ENCODE assay signal across 8 cellular contexts in genomic region chr3:108221403-108221802, GRCh38. TPM values are rescaled to one million over a fixed set of nuclear protein-coding genes. Genes with fewer than 3 reads are reported as not detected.
A peak's percentile ranks its signal among the peaks of the same experiment; 100 is the strongest.
DNase-seq lines count a peak whose midpoint lies in the region; ATAC-seq and TF ChIP-seq lines count a peak whose summit lies in the region.

No MANE protein-coding gene starts in this region.

- no peaks in the 10 kb centered on the region for H3K9me2 ChIP-seq in OCI-LY7 (ENCODE audit: insufficient read depth, low read length)

- no peak for ATAC-seq in GM21367 (IDR thresholded peaks at IDR 0.05; ENCODE audit: unreplicated experiment)

- TF ChIP-seq CTCF in OCI-LY7 (conservative IDR thresholded peaks at IDR 0.05; ENCODE audit: low read length) (no peak), parathyroid adenoma (IDR thresholded peaks at IDR 0.05) (no peak), GM10248 (IDR thresholded peaks at IDR 0.05; ENCODE audit: control extremely low read depth, extremely low read depth, low read depth, missing control alignments) (no peak)

- H3K9me3 ChIP-seq in OCI-LY7 (ENCODE audit: low read length) (no peaks in the 10 kb centered on the region), parathyroid adenoma (ENCODE audit: control insufficient read depth, low read length) (no peaks in the 10 kb centered on the region)

- POLR2A ChIA-PET in OCI-LY7 (lab: Charles Lee) = interaction anchor here (0.6 to 3.7 kb wide), 4 partner anchors 95 to 253 kb away, joined by 3 to 20 read pairs (median 8); no protein-coding TSS in a partner anchor
- POLR2A ChIA-PET in GM10248 (lab: Yijun Ruan, JAX) = interaction anchor here (0.9 kb wide), 1 partner anchor 97 kb away, joined by 3 read pairs; no protein-coding TSS in a partner anchor

- intact Hi-C loops in OCI-LY7 (cut with micrococcal nuclease; ENCODE audit: unreplicated experiment) = loop anchor here (5.0 kb wide), 3 partner anchors 366 to 984 kb away; partner anchors contain the start of genes BBX, CIP2A and DZIP3

- no peaks in the 10 kb centered on the region for H3K27me3 ChIP-seq in parathyroid adenoma (ENCODE audit: control insufficient read depth, insufficient read depth, low read length)

- H3K4me2 ChIP-seq in OCI-LY7 (ENCODE audit: low read length) (peak overlapping the region; percentile 94), parathyroid adenoma (ENCODE audit: low read length) (peak overlapping the region; percentile 74)

- peak overlapping the region; percentile 55 for H3K27ac ChIP-seq in OCI-LY7 (ENCODE audit: low read depth, low read length, poor library complexity, severe bottlenecking)
- peak overlapping the region; percentile 32 for H3K27ac ChIP-seq in epithelial cell of prostate
- no peak overlapping the region for H3K27ac ChIP-seq in parathyroid adenoma

- no peak overlapping the region for H3K9ac ChIP-seq in parathyroid adenoma

- H3K4me3 ChIP-seq in OCI-LY7 (ENCODE audit: low read depth, low read length, poor library complexity, severe bottlenecking) = peak overlapping the region; percentile 92
- peak overlapping the region; percentile 93 for H3K4me3 ChIP-seq in parathyroid adenoma (ENCODE audit: low read depth, low read length)

- H2AFZ ChIP-seq in OCI-LY7 (ENCODE audit: low read length) (peak overlapping the region; percentile 71; the same call in 1 of the 2 replicates), parathyroid adenoma (peak overlapping the region; percentile 93)

- H4K20me1 ChIP-seq in OCI-LY7 (ENCODE audit: insufficient read depth, low read length) = no peaks in the 10 kb centered on the region

- H3K36me3 ChIP-seq in OCI-LY7 (ENCODE audit: insufficient read depth, low read length) = peaks cover 8% of the 10 kb centered on the region
- H3K36me3 ChIP-seq in parathyroid adenoma (ENCODE audit: control insufficient read depth, insufficient read depth, low read length) = no peaks in the 10 kb centered on the region

- H3K4me1 ChIP-seq in OCI-LY7 (ENCODE audit: insufficient read depth, low read length, poor library complexity, severe bottlenecking) = peaks cover 42% of the 10 kb centered on the region
- peaks cover 9% of the 10 kb centered on the region for H3K4me1 ChIP-seq in parathyroid adenoma

- CTCF ChIA-PET in OCI-LY7 (lab: Charles Lee; ENCODE audit: unreplicated experiment) = no interaction called here
- CTCF ChIA-PET in GM10248 (lab: Yijun Ruan, JAX) = interaction anchor here (0.7 to 2.0 kb wide), 2 partner anchors 17 to 148 kb away, joined by 3 to 6 read pairs; no protein-coding TSS in a partner anchor

- BruUV-seq in OCI-LY7 (replicated peaks; lab: Mats Ljungman, UMichigan) = no TSS peak

- H3K79me2 ChIP-seq in OCI-LY7 (ENCODE audit: insufficient read depth, low read depth, low read length) (peaks cover 38% of the 10 kb centered on the region; the same call in 1 of the 2 replicates), parathyroid adenoma (peaks cover 17% of the 10 kb centered on the region)

- DNase-seq in ELR (ENCODE audit: low read depth) (peak; percentile 4), OCI-LY7 (ENCODE audit: low spot score) (peak; percentile 9), epithelial cell of prostate (ENCODE audit: low read depth, low spot score) (no peak), H4 (ENCODE audit: low spot score) (no peak), NCI-H2196 treated with DMSO at 0.1 percent for 48 hours (lab: John Stamatoyannopoulos, UW; ENCODE audit: unreplicated experiment) (no peak), GM10248 (ENCODE audit: extremely low spot score) (no peak)

RNA-seq across cellular contexts. Expression of gene IFT57, which starts 0.8 kb away (rescaled TPM):
- 61.9 and 68.2 TPM in 2 replicates for total RNA-seq in OCI-LY7 (2014; rRNA removed; shearing (Covaris generic))
- 44.1 and 46.5 TPM in 2 replicates for total RNA-seq in OCI-LY7 (2022)
- 37.3 and 50.4 TPM in 2 replicates for total RNA-seq in H4 (2014; rRNA removed; shearing (Covaris generic))

Comparison
In these comparisons a context has a peak if more than half of its experiments do, and no peak if none do; other contexts are left out.
1. DNase-seq: peak in ELR (single experiment) and OCI-LY7 (single experiment); none in epithelial cell of prostate (single experiment), H4 (single experiment), NCI-H2196 treated with DMSO at 0.1 percent for 48 hours (single experiment) and GM10248 (single experiment).